8 cellular contexts compared by ENCODE assay signal in the genomic region with DNA sequence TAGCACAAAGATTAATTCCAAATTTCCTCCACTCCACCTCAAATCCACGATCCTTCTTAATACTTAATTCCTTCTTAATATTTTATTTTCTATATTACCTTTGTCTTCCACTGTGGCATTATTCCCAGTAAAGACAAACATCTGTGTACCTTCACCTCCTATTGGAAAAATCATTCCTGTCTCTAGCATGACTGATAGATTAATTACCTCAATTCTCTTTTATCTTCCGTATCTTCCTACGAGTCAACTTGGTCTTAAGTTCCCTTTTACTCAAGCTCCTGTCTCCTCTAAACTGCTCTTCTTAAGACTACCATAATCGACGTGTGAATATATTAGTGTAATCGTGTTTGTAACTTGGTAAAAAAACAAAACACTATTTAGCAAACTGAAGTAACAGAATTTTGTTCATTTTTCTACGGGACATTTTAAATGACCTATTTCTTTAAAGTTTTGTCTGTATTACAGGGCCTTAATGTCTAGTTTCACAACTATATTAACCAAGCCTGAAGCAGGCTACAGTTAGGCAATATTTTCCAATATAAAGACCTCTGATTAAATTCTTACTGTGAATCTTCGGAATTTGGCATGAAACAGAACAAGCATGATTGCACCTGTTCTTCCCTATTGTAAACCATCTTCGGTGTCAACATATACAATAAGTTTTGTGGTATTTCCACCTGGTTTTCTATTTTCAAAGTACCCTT. TPM values are rescaled to one million over a fixed set of nuclear protein-coding genes. Genes with fewer than 3 reads are reported as not detected.
DNase-seq lines count a peak whose midpoint lies in the region; ATAC-seq and TF ChIP-seq lines count a peak whose summit lies in the region.

No MANE protein-coding gene starts in this region.

- ATAC-seq in body of pancreas, result no peak
- ATAC-seq in HG02623 (IDR thresholded peaks at IDR 0.05; ENCODE audit: unreplicated experiment), result no peak

- 11 to 14% methylated on average over 9 of the region's 9 CpGs for WGBS in body of pancreas, 2 donors

- H3K36me3 ChIP-seq in BE2C (no peaks in the 10 kb centered on the region), body of pancreas (replicated peaks in 1 of 2; ENCODE audit: insufficient read depth in 1 of 2, low read depth in 2 of 2) (no peaks in the 10 kb centered on the region)

- intact Hi-C loops in body of pancreas (cut with DNase I), result no loop called here

- DNase-seq in BE2C, result no peak
- peak; percentile 40 for DNase-seq in KG1 (lab: John Stamatoyannopoulos, UW)
- no peak for DNase-seq in body of pancreas
- no peak for DNase-seq in mesothelial cell of epicardium (ENCODE audit: low spot score in 2 of 2, unreplicated experiment in 2 of 2)
- no peak for DNase-seq in NAMALWA (ENCODE audit: low spot score)
- no peak for DNase-seq in hepatic stellate cell (ENCODE audit: low spot score)
- DNase-seq in COLO829 (ENCODE audit: low spot score), result no peak

- peaks cover 7% of the 10 kb centered on the region for H3K36me3 Mint-ChIP-seq in mesothelial cell of epicardium

- H3K4me3 Mint-ChIP-seq in mesothelial cell of epicardium, result peak overlapping the region; percentile 91

- H3K4me1 ChIP-seq in BE2C, result no peaks in the 10 kb centered on the region
- peaks cover 33% of the 10 kb centered on the region for H3K4me1 ChIP-seq in body of pancreas

- no peaks in the 10 kb centered on the region for H3K27me3 Mint-ChIP-seq in mesothelial cell of epicardium (ENCODE audit: low read depth)

- H3K27ac Mint-ChIP-seq in mesothelial cell of epicardium, result peak overlapping the region; percentile 99

- H3K4me3 ChIP-seq in BE2C (ENCODE audit: low read depth, low read length) (peak overlapping the region; percentile 77), body of pancreas (peak overlapping the region; percentile 42 to 97)

- H3K9me3 ChIP-seq in BE2C, result no peaks in the 10 kb centered on the region
- no peaks in the 10 kb centered on the region for H3K9me3 ChIP-seq in body of pancreas

- peak overlapping the region; percentile 82 to 95 (median 92) for H3K27ac ChIP-seq in body of pancreas

- H3K27me3 ChIP-seq in BE2C (no peaks in the 10 kb centered on the region), body of pancreas (no peaks in the 10 kb centered on the region)

- H3K9me3 Mint-ChIP-seq in mesothelial cell of epicardium, result peaks cover 25% of the 10 kb centered on the region

- H3K4me1 Mint-ChIP-seq in mesothelial cell of epicardium, result peaks cover 46% of the 10 kb centered on the region

- TF ChIP-seq CTCF in BE2C (IDR thresholded peaks at IDR 0.05; ENCODE audit: low read depth, low read length) (no peak), body of pancreas (IDR thresholded peaks at IDR 0.05) (no peak), mesothelial cell of epicardium (IDR thresholded peaks at IDR 0.05; ENCODE audit: unreplicated experiment) (no peak)

- TF ChIP-seq POLR2A in body of pancreas (IDR thresholded peaks at IDR 0.05), result no peak

RNA-seq across cellular contexts. Expression of a gene that starts 1.1 kb away (rescaled TPM):
- 16.2 TPM for polyA plus RNA-seq in BE2C (2012; ENCODE audit: insufficient read depth, insufficient read length, low read depth)
- total RNA-seq in body of pancreas, result 10 to 100 TPM; 11.7 to 14.2 TPM
- total RNA-seq in mesothelial cell of epicardium, result 19.8 to 21.1 TPM (median 20.9 TPM) in 3 replicates
